Comparison of ENCODE assay signal across 28 cellular contexts in genomic region chr14:89495718-89496117, GRCh38.
"Had no signal": no experiment of that assay in that cellular context is flagged by ENCODE, and none has a peak within 500 bp of the region (broad histone marks: within the 10 kb centered on the region; RNA-seq: fewer than 3 reads in every experiment).

No MANE protein-coding gene starts in this region.

- H3K36me3 ChIP-seq: adrenal gland, breast epithelium, SJCRH30 had no signal

- H3K4me1 ChIP-seq: adrenal gland, body of pancreas, breast epithelium, SJCRH30 had no signal

- H3K36me3 Mint-ChIP-seq: activated naive CD4-positive, alpha-beta T cell treated with anti-CD3 and anti-CD28 coated beads, Interleukin-2, amount 50 U/mL, for 72 hours had no signal

- H3K27ac Mint-ChIP-seq: activated CD4-positive, alpha-beta memory T cell treated with anti-CD3 and anti-CD28 coated beads, Interleukin-2, amount 10 ng/mL, durations not matched to agents 7 days and 5 days; activated CD8-positive, alpha-beta memory T cell treated with anti-CD3 and anti-CD28 coated beads, Interleukin-2, amount 10 ng/mL, durations not matched to agents 7 days and 5 days; activated naive CD4-positive, alpha-beta T cell treated with anti-CD3 and anti-CD28 coated beads for 36 hours; activated T-helper 2 cell treated with anti-CD3 and anti-CD28 coated beads, Interferon-gamma antibody, Interleukin-2, Interleukin-4, amounts not matched to agents 10 μg/mL and 5 μg/mL and 100 μg/mL, durations not matched to agents 14 hours and 24 hours and 36 hours; T-helper 2 cell treated with Interferon-gamma antibody and Interleukin-4, amounts not matched to agents 5 μg/mL and 100 μg/mL, for 36 hours had no signal

- DNase-seq: activated CD4-positive, alpha-beta memory T cell treated with anti-CD3 and anti-CD28 coated beads, Interleukin-2, amount 10 ng/mL, durations not matched to agents 7 days and 5 days; activated CD4-positive, alpha-beta T cell treated with anti-CD3 and anti-CD28 coated beads for 1 hour; activated CD4-positive, alpha-beta T cell treated with anti-CD3 and anti-CD28 coated beads for 48 hours; activated CD4-positive, CD25-positive, alpha-beta regulatory T cell; activated CD8-positive, alpha-beta memory T cell treated with anti-CD3 and anti-CD28 coated beads for 24 hours; activated CD8-positive, alpha-beta memory T cell treated with anti-CD3 and anti-CD28 coated beads, Interleukin-2, amount 10 ng/mL, durations not matched to agents 7 days and 5 days; activated CD8-positive, alpha-beta memory T cell treated with anti-CD3 and anti-CD28 coated beads, Interleukin-2, amount 50 U/mL, for 48 hours; activated gamma-delta T cell treated with Interleukin-2 at 50 U/mL for 16 hours; activated naive CD4-positive, alpha-beta T cell treated with anti-CD3 and anti-CD28 coated beads for 36 hours; adrenal gland; body of pancreas; NCI-H1092 treated with DMSO at 0.1 percent for 48 hours; NCI-H1417; NCI-H146; NCI-H187; NCI-H2029 treated with DMSO at 0.1 percent for 48 hours; NCI-H2107; NCI-H2171; NCI-H446 treated with DMSO at 0.1 percent for 48 hours; NCI-H524; SHP77; SJCRH30 had no signal

- H3K4me3 ChIP-seq: adrenal gland, body of pancreas, breast epithelium, SJCRH30, SK-N-MC had no signal

- ATAC-seq: activated CD8-positive, alpha-beta memory T cell treated with anti-CD3 and anti-CD28 coated beads, Interleukin-2, amount 10 ng/mL, durations not matched to agents 7 days and 5 days; activated naive CD4-positive, alpha-beta T cell treated with anti-CD3 and anti-CD28 coated beads, Interleukin-2, amount 50 U/mL, for 72 hours; body of pancreas; Panc1 had no signal

- H3K4me1 Mint-ChIP-seq: activated CD4-positive, alpha-beta memory T cell treated with anti-CD3 and anti-CD28 coated beads, Interleukin-2, amount 10 ng/mL, durations not matched to agents 7 days and 5 days; activated CD8-positive, alpha-beta memory T cell treated with anti-CD3 and anti-CD28 coated beads, Interleukin-2, amount 10 ng/mL, durations not matched to agents 7 days and 5 days had no signal

- H3K27ac ChIP-seq: adrenal gland, body of pancreas, breast epithelium, SJCRH30, SK-N-MC had no signal

- H3K4me3 Mint-ChIP-seq: activated CD4-positive, alpha-beta memory T cell treated with anti-CD3 and anti-CD28 coated beads, Interleukin-2, amount 10 ng/mL, durations not matched to agents 7 days and 5 days; activated CD8-positive, alpha-beta memory T cell treated with anti-CD3 and anti-CD28 coated beads, Interleukin-2, amount 10 ng/mL, durations not matched to agents 7 days and 5 days; activated naive CD4-positive, alpha-beta T cell treated with anti-CD3 and anti-CD28 coated beads for 36 hours; T-helper 2 cell treated with Interferon-gamma antibody and Interleukin-4, amounts not matched to agents 5 μg/mL and 100 μg/mL, for 36 hours had no signal

- H3K9me3 Mint-ChIP-seq: activated CD4-positive, alpha-beta memory T cell treated with anti-CD3 and anti-CD28 coated beads, Interleukin-2, amount 10 ng/mL, durations not matched to agents 7 days and 5 days; activated naive CD4-positive, alpha-beta T cell treated with anti-CD3 and anti-CD28 coated beads for 36 hours; activated naive CD4-positive, alpha-beta T cell treated with anti-CD3 and anti-CD28 coated beads, Interleukin-2, amount 50 U/mL, for 72 hours; activated T-helper 2 cell treated with anti-CD3 and anti-CD28 coated beads, Interferon-gamma antibody, Interleukin-2, Interleukin-4, amounts not matched to agents 10 μg/mL and 5 μg/mL and 100 μg/mL, durations not matched to agents 14 hours and 24 hours and 36 hours; T-helper 2 cell treated with Interferon-gamma antibody and Interleukin-4, amounts not matched to agents 5 μg/mL and 100 μg/mL, for 36 hours had no signal

- H3K27me3 Mint-ChIP-seq: activated CD4-positive, alpha-beta memory T cell treated with anti-CD3 and anti-CD28 coated beads, Interleukin-2, amount 10 ng/mL, durations not matched to agents 7 days and 5 days; activated CD8-positive, alpha-beta memory T cell treated with anti-CD3 and anti-CD28 coated beads, Interleukin-2, amount 10 ng/mL, durations not matched to agents 7 days and 5 days had no signal

- H3K27me3 ChIP-seq: adrenal gland, body of pancreas, breast epithelium, SJCRH30 had no signal
